ENCODE assay signal across 8 cellular contexts in genomic region chr9:97468658-97469448, GRCh38. TPM values are rescaled to one million over a fixed set of nuclear protein-coding genes. Genes with fewer than 3 reads are reported as not detected.
A peak's percentile ranks its signal among the peaks of the same experiment; 100 is the strongest.
DNase-seq lines count a peak whose midpoint lies in the region; ATAC-seq, FAIRE-seq and TF ChIP-seq lines count a peak whose summit lies in the region.

No MANE protein-coding gene starts in this region.

- no peaks in the 10 kb centered on the region for H4K20me1 ChIP-seq in H1 (replicated peaks in 1 of 2; ENCODE audit: control insufficient read depth in 1 of 2, insufficient read depth in 2 of 2, low read length in 2 of 2)

- no peak overlapping the region for H2BK120ac ChIP-seq in H1 (replicated peaks; ENCODE audit: low read depth, low read length)

- H3K4ac ChIP-seq in H1 (replicated peaks; ENCODE audit: insufficient read length, low read depth, low read length): no peak overlapping the region

- no peak overlapping the region for H2BK15ac ChIP-seq in H1 (ENCODE audit: low read length)

- no peak overlapping the region for H4K8ac ChIP-seq in H1 (ENCODE audit: extremely low read depth, insufficient read depth, low read length)

- no peaks in the 10 kb centered on the region for H3K36me3 ChIP-seq in H1 (ENCODE audit: control insufficient read depth in 2 of 4, insufficient read depth in 4 of 4, low read length in 3 of 4)

- no peaks in the 10 kb centered on the region for H3K23me2 ChIP-seq in H1 (ENCODE audit: low read depth, low read length)

- TF ChIP-seq POLR2A in H1 (IDR thresholded peaks at IDR 0.05; ENCODE audit: control extremely low read depth in 1 of 2, low read depth in 2 of 2, low read length in 2 of 2): no peak

- no peaks in the 10 kb centered on the region for H3K79me2 ChIP-seq in H1 (ENCODE audit: control insufficient read depth in 1 of 2, insufficient read depth in 2 of 2, low read length in 2 of 2)

- H4K5ac ChIP-seq in H1 (ENCODE audit: insufficient read length, low read depth, low read length): no peak overlapping the region

- WGBS in H1 (ENCODE audit: extremely low coverage in 1 of 2, insufficient coverage in 1 of 2, insufficient read length in 1 of 2, insufficient replicate concordance in 2 of 2, low coverage in 1 of 2, low lambda C conversion rate in 2 of 2, missing lambda C conversion rate in 1 of 2), 2 experiments: 83% methylated on average over 4 of the region's 4 CpGs; no CpG with 5 or more reads in 1 of the 2 experiments

- H3K4me3 Mint-ChIP-seq in stimulated activated naive CD8-positive, alpha-beta T cell treated with anti-CD3 and anti-CD28 coated beads, Interleukin-15, amount 100 ng/mL, for 72 hours: no peak overlapping the region

- no peaks in the 10 kb centered on the region for H3K4me1 Mint-ChIP-seq in stimulated activated naive CD8-positive, alpha-beta T cell treated with anti-CD3 and anti-CD28 coated beads, Interleukin-15, amount 100 ng/mL, for 72 hours

- no peaks in the 10 kb centered on the region for H3K27me3 ChIP-seq in H1 (replicated peaks in 1 of 4; ENCODE audit: control insufficient read depth in 3 of 4, extremely low read depth in 1 of 4, insufficient read depth in 3 of 4, low read length in 3 of 4)

- no peaks in the 10 kb centered on the region for H3K4me1 ChIP-seq in H1 (replicated peaks in 1 of 4; ENCODE audit: control insufficient read depth in 3 of 4, insufficient read depth in 4 of 4, low read length in 3 of 4)

- peak; percentile 84 for FAIRE-seq in H1 (lab: Jason Lieb, UNC)

- DNase-seq in C1 segment of cervical spinal cord (lab: John Stamatoyannopoulos, UW) (peak; percentile 1 to 90 (median 78)), NCI-H2107 (lab: John Stamatoyannopoulos, UW) (peak; percentile 18), H1 (ENCODE audit: low read depth in 1 of 2, low spot score in 2 of 2) (peak; percentile 46 to 79), medulla oblongata (ENCODE audit: extremely low spot score) (peak; percentile 98)
- peak; percentile 55 for DNase-seq in activated CD4-positive, alpha-beta T cell treated with anti-CD3 and anti-CD28 coated beads for 48 hours
- peak; percentile 29 to 54 for DNase-seq in stimulated activated naive CD8-positive, alpha-beta T cell treated with anti-CD3 and anti-CD28 coated beads, Interleukin-15, amount 100 ng/mL, for 72 hours

- H3K14ac ChIP-seq in H1 (ENCODE audit: insufficient read length): no peak overlapping the region

- no peak overlapping the region for H3K18ac ChIP-seq in H1 (ENCODE audit: extremely low read depth, low read length)

- no peak overlapping the region for H3K4me3 ChIP-seq in H1 (ENCODE audit: extremely low read depth in 1 of 4, insufficient read depth in 2 of 4, low read depth in 3 of 4, low read length in 4 of 4)

- no peak overlapping the region for H3K4me2 ChIP-seq in H1 (ENCODE audit: insufficient read depth in 1 of 2, low read depth in 2 of 2, low read length in 2 of 2)

- no peak for TF ChIP-seq EP300 in H1 (IDR thresholded peaks at IDR 0.05; ENCODE audit: borderline replicate concordance in 1 of 2, low read depth in 2 of 2, low read length in 2 of 2)

- peak overlapping the region in 1 of 2 donors; percentile 27 for H3K27ac Mint-ChIP-seq in stimulated activated naive CD8-positive, alpha-beta T cell treated with anti-CD3 and anti-CD28 coated beads, Interleukin-15, amount 100 ng/mL, for 72 hours

- TF ChIP-seq CTCF in H1 (IDR thresholded peaks at IDR 0.05; ENCODE audit: control extremely low read depth in 1 of 3, insufficient read depth in 1 of 3, low read depth in 1 of 3, low read length in 3 of 3): peak; percentile 90 to 96 (median 93)

- no peaks in the 10 kb centered on the region for H3K9me3 ChIP-seq in H1 (ENCODE audit: insufficient read depth in 2 of 2, low read depth in 1 of 2, low read length in 1 of 2)

- CTCF ChIA-PET in H1 (lab: Charles Lee; ENCODE audit: partially characterized antibody): interaction anchor here (0.7 to 10.1 kb wide), 51 partner anchors 10 to 529 kb away, joined by 3 to 574 read pairs (median 6); partner anchors contain the start of gene TMOD1

- H2AK5ac ChIP-seq in H1 (ENCODE audit: low read depth, low read length): no peak overlapping the region

- no peak overlapping the region for H2AFZ ChIP-seq in H1 (ENCODE audit: low read length)

- H3K56ac ChIP-seq in H1 (replicated peaks; ENCODE audit: insufficient read length, low read depth, low read length): no peak overlapping the region

- peak; percentile 100 for TF ChIP-seq RAD21 in H1 (IDR thresholded peaks at IDR 0.05 in 1 of 2, conservative IDR thresholded peaks at IDR 0.05 in 1 of 2; ENCODE audit: low read depth in 2 of 2, low read length in 2 of 2)

- no peak overlapping the region for H2BK20ac ChIP-seq in H1 (ENCODE audit: low read length)

- H2BK12ac ChIP-seq in H1 (ENCODE audit: low read depth, low read length): no peak overlapping the region

- no peak overlapping the region for H4K91ac ChIP-seq in H1 (replicated peaks; ENCODE audit: insufficient read length, low read length)

- H3K79me1 ChIP-seq in H1 (ENCODE audit: low read depth, low read length): no peaks in the 10 kb centered on the region

- H2BK5ac ChIP-seq in H1 (ENCODE audit: low read depth, low read length): no peak overlapping the region

- no peak overlapping the region for H3K27ac ChIP-seq in H1 (ENCODE audit: low read depth, low read length)

- H3K23ac ChIP-seq in H1 (ENCODE audit: insufficient read length): no peak overlapping the region

- no peaks in the 10 kb centered on the region for H3K9me3 Mint-ChIP-seq in stimulated activated naive CD8-positive, alpha-beta T cell treated with anti-CD3 and anti-CD28 coated beads, Interleukin-15, amount 100 ng/mL, for 72 hours

- POLR2A ChIA-PET in H1 (lab: Charles Lee; ENCODE audit: partially characterized antibody): interaction anchor here (0.8 to 2.0 kb wide), 4 partner anchors 13 to 144 kb away, joined by 3 to 9 read pairs (median 6); no protein-coding TSS in a partner anchor

- ATAC-seq in GM18867 (IDR thresholded peaks at IDR 0.05; ENCODE audit: unreplicated experiment) (peak; percentile 84), HG03039 (IDR thresholded peaks at IDR 0.05; ENCODE audit: unreplicated experiment) (peak; percentile 62)
- ATAC-seq in stimulated activated naive CD8-positive, alpha-beta T cell treated with anti-CD3 and anti-CD28 coated beads, Interleukin-15, amount 100 ng/mL, for 72 hours: peak; percentile 84

- H3K9ac ChIP-seq in H1 (replicated peaks in 1 of 4; ENCODE audit: extremely low read depth in 1 of 4, low read depth in 3 of 4, low read length in 3 of 4): no peak overlapping the region

- no peaks in the 10 kb centered on the region for H3K27me3 Mint-ChIP-seq in stimulated activated naive CD8-positive, alpha-beta T cell treated with anti-CD3 and anti-CD28 coated beads, Interleukin-15, amount 100 ng/mL, for 72 hours

RNA-seq across cellular contexts. Expression of gene TMOD1, which starts 32.6 kb away (rescaled TPM):
- 0.88 and 1.1 TPM in 2 replicates for total RNA-seq in H1 (2021; fragmentation: NEBNext Ultra II Directional; extraction: Animal tissue kit (Norgen Biotek cat#: 25700))
- 0.17 and 0.27 TPM in 2 replicates for polyA plus RNA-seq in H1 (2011; rRNA removed)
- polyA plus RNA-seq in H1 (2011; cell fraction: cytosol; rRNA removed): 0.50 TPM
- 0.43 TPM for polyA plus RNA-seq in H1 (2011; cell fraction: nucleus; rRNA removed)
- 0.89 to 1.5 TPM (median 0.97 TPM) in 4 replicates for polyA plus RNA-seq in H1 (2012, experiment 1 of 2)
- polyA plus RNA-seq in H1 (2012, experiment 2 of 2): 0.46 TPM
- 0.49 TPM for polyA plus RNA-seq in H1 (2013, experiment 1 of 2)
- 0.37 TPM for polyA plus RNA-seq in H1 (2013, experiment 2 of 2)
- 0.17 and 0.25 TPM in 2 replicates for polyA minus RNA-seq in H1 (2011; rRNA and poly(A)+ RNA removed)
- polyA minus RNA-seq in H1 (2011; cell fraction: cytosol; rRNA and poly(A)+ RNA removed): not detected
- polyA minus RNA-seq in H1 (2011; cell fraction: nucleus; rRNA and poly(A)+ RNA removed): 0.70 TPM

RNA-seq across cellular contexts. Expression of gene TDRD7, which starts 57.0 kb away (rescaled TPM):
- 2.1 and 2.3 TPM in 2 replicates for total RNA-seq in H1 (2021; fragmentation: NEBNext Ultra II Directional; extraction: Animal tissue kit (Norgen Biotek cat#: 25700))
- polyA plus RNA-seq in H1 (2011; rRNA removed): 0.63 and 1.2 TPM in 2 replicates
- polyA plus RNA-seq in H1 (2011; cell fraction: cytosol; rRNA removed): 1.1 TPM
- polyA plus RNA-seq in H1 (2011; cell fraction: nucleus; rRNA removed): 0.67 TPM
- 1.6 to 1.9 TPM (median 1.8 TPM) in 4 replicates for polyA plus RNA-seq in H1 (2012, experiment 1 of 2)
- 0.14 TPM for polyA plus RNA-seq in H1 (2012, experiment 2 of 2)
- polyA plus RNA-seq in H1 (2013, experiment 1 of 2): 1.7 TPM
- 1.5 TPM for polyA plus RNA-seq in H1 (2013, experiment 2 of 2)
- 1.5 and 2.4 TPM in 2 replicates for polyA minus RNA-seq in H1 (2011; rRNA and poly(A)+ RNA removed)
- polyA minus RNA-seq in H1 (2011; cell fraction: cytosol; rRNA and poly(A)+ RNA removed): 0.73 TPM
- polyA minus RNA-seq in H1 (2011; cell fraction: nucleus; rRNA and poly(A)+ RNA removed): 2.1 TPM

Comparison
In these comparisons a context has a peak if more than half of its experiments do, and no peak if none do; other contexts are left out.
1. DNase-seq: peak in every context shown above with its lines; median percentile 98 in medulla oblongata; 78 in C1 segment of cervical spinal cord; 62 in H1; 55 in activated CD4-positive, alpha-beta T cell treated with anti-CD3 and anti-CD28 coated beads for 48 hours; 42 in stimulated activated naive CD8-positive, alpha-beta T cell treated with anti-CD3 and anti-CD28 coated beads, Interleukin-15, amount 100 ng/mL, for 72 hours; 18 in NCI-H2107.